Comparison of ENCODE assay signal across 10 cellular contexts in the genomic region with DNA sequence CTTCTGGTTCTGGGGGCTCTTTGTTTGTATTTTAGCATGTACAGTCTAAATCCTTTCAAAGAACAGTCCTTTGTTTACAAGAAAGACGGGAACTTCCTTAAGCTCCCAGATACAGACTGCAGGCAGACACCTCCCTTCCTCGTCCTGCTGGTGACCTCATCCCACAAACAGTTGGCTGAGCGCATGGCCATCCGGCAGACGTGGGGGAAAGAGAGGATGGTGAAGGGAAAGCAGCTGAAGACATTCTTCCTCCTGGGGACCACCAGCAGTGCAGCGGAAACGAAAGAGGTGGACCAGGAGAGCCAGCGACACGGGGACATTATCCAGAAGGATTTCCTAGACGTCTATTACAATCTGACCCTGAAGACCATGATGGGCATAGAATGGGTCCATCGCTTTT. TPM values are rescaled to one million over a fixed set of nuclear protein-coding genes. Genes with fewer than 3 reads are reported as not detected.
DNase-seq lines count a peak whose midpoint lies in the region; ATAC-seq and TF ChIP-seq lines count a peak whose summit lies in the region.
"Had no signal": no experiment of that assay in that cellular context is flagged by ENCODE, and none has a peak within 500 bp of the region (broad histone marks: within the 10 kb centered on the region; RNA-seq: fewer than 3 reads in every experiment).

No MANE protein-coding gene starts in this region.

- H3K36me3 ChIP-seq in Caco-2 (ENCODE audit: control insufficient read depth, insufficient read depth, low read length) (no peaks in the 10 kb centered on the region), neural progenitor cell (no peaks in the 10 kb centered on the region)

- DNase-seq in Caco-2 (no peak), NCI-H69 (lab: John Stamatoyannopoulos, UW) (peak; percentile 71), epithelial cell of proximal tubule (ENCODE audit: low read depth) (peak; percentile 59), neural progenitor cell (ENCODE audit: low spot score) (peak; percentile 25), activated gamma-delta T cell (lab: John Stamatoyannopoulos, UW) (no peak)
- DNase-seq in activated CD4-positive, alpha-beta T cell treated with anti-CD3 and anti-CD28 coated beads, Interleukin-2, amount 50 U/mL, for 4 hours: no peak
- DNase-seq in CD4-positive, alpha-beta T cell: no peak
- DNase-seq in activated effector memory CD4-positive, alpha-beta T cell treated with Interleukin-2 at 50 U/mL for 16 hours: no peak

- no peak overlapping the region for H3K9ac ChIP-seq in neural progenitor cell

- H3K9me3 ChIP-seq in Caco-2 (no peaks in the 10 kb centered on the region), neural progenitor cell (ENCODE audit: low read depth) (no peaks in the 10 kb centered on the region)
- H3K9me3 ChIP-seq in CD4-positive, alpha-beta T cell (ENCODE audit: control insufficient read depth, low read length): no peaks in the 10 kb centered on the region
- H3K9me3 ChIP-seq: Peyer's patch had no signal

- no peaks in the 10 kb centered on the region for H3F3A ChIP-seq in neural progenitor cell (ENCODE audit: low read depth)

- H3K27me3 Mint-ChIP-seq in Caco-2 (ENCODE audit: insufficient read depth, unreplicated experiment) (no peaks in the 10 kb centered on the region), neural progenitor cell (ENCODE audit: insufficient read depth, low read depth) (peaks cover 20% of the 10 kb centered on the region)
- no peaks in the 10 kb centered on the region for H3K27me3 Mint-ChIP-seq in CD4-positive, alpha-beta T cell

- no peaks in the 10 kb centered on the region for H3K4me1 Mint-ChIP-seq in Caco-2 (ENCODE audit: low read depth, unreplicated experiment)
- H3K4me1 Mint-ChIP-seq in neural progenitor cell: peaks cover 14% of the 10 kb centered on the region
- no peaks in the 10 kb centered on the region for H3K4me1 Mint-ChIP-seq in CD4-positive, alpha-beta T cell (ENCODE audit: low read depth)

- intact Hi-C loops in Caco-2 (cut with micrococcal nuclease; ENCODE audit: unreplicated experiment): no loop called here
- intact Hi-C loops in CD4-positive, alpha-beta T cell (cut with DNase I, micrococcal nuclease): no loop called here

- H3K36me3 Mint-ChIP-seq in Caco-2 (ENCODE audit: insufficient read depth, unreplicated experiment): no peaks in the 10 kb centered on the region
- peaks cover 9% of the 10 kb centered on the region for H3K36me3 Mint-ChIP-seq in neural progenitor cell
- no peaks in the 10 kb centered on the region for H3K36me3 Mint-ChIP-seq in CD4-positive, alpha-beta T cell (ENCODE audit: low read depth)

- CTCF ChIA-PET in Caco-2 (lab: Charles Lee): no interaction called here
- CTCF ChIA-PET in CD4-positive, alpha-beta T cell (lab: Charles Lee): no interaction called here

- ATAC-seq in CD4-positive, alpha-beta T cell (ENCODE audit: poor library complexity): no peak

- no peaks in the 10 kb centered on the region for H3K79me2 ChIP-seq in neural progenitor cell (ENCODE audit: low read depth)

- H3K4me3 ChIP-seq in Caco-2 (ENCODE audit: low read depth, low read length) (no peak overlapping the region), epithelial cell of proximal tubule (ENCODE audit: low read depth, low read length) (no peak overlapping the region), neural progenitor cell (no peak overlapping the region)
- H3K4me3 ChIP-seq: Peyer's patch had no signal

- H3K27me3 ChIP-seq in Caco-2 (replicated peaks; ENCODE audit: control insufficient read depth, insufficient read depth, low read length) (no peaks in the 10 kb centered on the region), neural progenitor cell (no peaks in the 10 kb centered on the region)
- no peaks in the 10 kb centered on the region for H3K27me3 ChIP-seq in CD4-positive, alpha-beta T cell (ENCODE audit: control insufficient read depth, insufficient read depth, low read length)
- H3K27me3 ChIP-seq: Peyer's patch had no signal

- H3K4me1 ChIP-seq in Caco-2: no peaks in the 10 kb centered on the region
- H3K4me1 ChIP-seq in neural progenitor cell: peaks cover 12% of the 10 kb centered on the region

- POLR2A ChIA-PET in Caco-2 (lab: Charles Lee): no interaction called here
- POLR2A ChIA-PET in CD4-positive, alpha-beta T cell (lab: Charles Lee): no interaction called here

- no peak overlapping the region for H3K4me3 Mint-ChIP-seq in Caco-2 (ENCODE audit: unreplicated experiment)
- H3K4me3 Mint-ChIP-seq in neural progenitor cell: no peak overlapping the region
- H3K4me3 Mint-ChIP-seq in CD4-positive, alpha-beta T cell: no peak overlapping the region

- no peak for TF ChIP-seq CTCF in Caco-2 (IDR thresholded peaks at IDR 0.05; ENCODE audit: insufficient read depth in 1 of 2, low read depth in 1 of 2, low read length in 1 of 2, severe bottlenecking in 1 of 2, unreplicated experiment in 1 of 2)
- TF ChIP-seq CTCF in epithelial cell of proximal tubule (conservative IDR thresholded peaks at IDR 0.05; ENCODE audit: low read depth, low read length): no peak
- TF ChIP-seq CTCF in neural progenitor cell (IDR thresholded peaks at IDR 0.05): no peak
- no peak for TF ChIP-seq CTCF in CD4-positive, alpha-beta T cell (IDR thresholded peaks at IDR 0.05)

- H4K20me1 ChIP-seq in neural progenitor cell (ENCODE audit: low read depth): no peaks in the 10 kb centered on the region

- no peak overlapping the region for H3K4me2 ChIP-seq in neural progenitor cell

- BruUV-seq in Caco-2 (replicated peaks; lab: Mats Ljungman, UMichigan): no TSS peak

- H2AFZ ChIP-seq in neural progenitor cell (replicated peaks): no peak overlapping the region

- H3K27ac Mint-ChIP-seq in Caco-2 (ENCODE audit: unreplicated experiment) (peak overlapping the region; percentile 41), neural progenitor cell (peak overlapping the region; percentile 92)
- H3K27ac Mint-ChIP-seq in CD4-positive, alpha-beta T cell: no peak overlapping the region
- H3K27ac Mint-ChIP-seq: activated T-helper 2 cell treated with anti-CD3 and anti-CD28 coated beads, Interferon-gamma antibody, Interleukin-2, Interleukin-4, amounts not matched to agents 10 μg/mL and 5 μg/mL and 100 μg/mL, durations not matched to agents 14 hours and 24 hours and 36 hours had no signal

- no peaks in the 10 kb centered on the region for H3K9me3 Mint-ChIP-seq in Caco-2 (ENCODE audit: unreplicated experiment)
- peaks cover 2% of the 10 kb centered on the region for H3K9me3 Mint-ChIP-seq in neural progenitor cell
- H3K9me3 Mint-ChIP-seq in CD4-positive, alpha-beta T cell: peaks cover 2% of the 10 kb centered on the region
- H3K9me3 Mint-ChIP-seq: activated T-helper 2 cell treated with anti-CD3 and anti-CD28 coated beads, Interferon-gamma antibody, Interleukin-2, Interleukin-4, amounts not matched to agents 10 μg/mL and 5 μg/mL and 100 μg/mL, durations not matched to agents 14 hours and 24 hours and 36 hours had no signal

- H3K27ac ChIP-seq in neural progenitor cell: no peak overlapping the region
- H3K27ac ChIP-seq in CD4-positive, alpha-beta T cell (ENCODE audit: low read depth, low read length): no peak overlapping the region

RNA-seq across cellular contexts. Expression of gene B3GALT5, which starts 47.9 kb away (rescaled TPM):
- total RNA-seq in Caco-2 (2022): 0.18 and 0.39 TPM in 2 replicates
- total RNA-seq in epithelial cell of proximal tubule: 3.6 and 7.8 TPM in 2 replicates
- total RNA-seq in neural progenitor cell (ENCODE audit: low replicate concordance): 1.3 and 1.5 TPM in 2 replicates
- total RNA-seq in CD4-positive, alpha-beta T cell: not detected
- total RNA-seq: activated T-helper 2 cell treated with anti-CD3 and anti-CD28 coated beads, Interferon-gamma antibody, Interleukin-2, Interleukin-4, amounts not matched to agents 10 μg/mL and 5 μg/mL and 100 μg/mL, durations not matched to agents 14 hours and 24 hours and 36 hours had no signal

Comparison
In these comparisons a context has a peak if more than half of its experiments do, and no peak if none do; other contexts are left out.
1. DNase-seq: peak in NCI-H69 (single experiment), epithelial cell of proximal tubule (single experiment) and neural progenitor cell (single experiment); none in Caco-2 (0 of 2), activated CD4-positive, alpha-beta T cell treated with anti-CD3 and anti-CD28 coated beads, Interleukin-2, amount 50 U/mL, for 4 hours (0 of 2), CD4-positive, alpha-beta T cell (0 of 10), activated gamma-delta T cell (single experiment) and activated effector memory CD4-positive, alpha-beta T cell treated with Interleukin-2 at 50 U/mL for 16 hours (single experiment).